23 cellular contexts compared by ENCODE assay signal in genomic region chr13:28613562-28613961, GRCh38.
"Had no signal": no experiment of that assay in that cellular context is flagged by ENCODE, and none has a peak within 500 bp of the region (broad histone marks: within the 10 kb centered on the region; RNA-seq: fewer than 3 reads in every experiment).

No MANE protein-coding gene starts in this region.

- ATAC-seq: activated CD4-positive, CD25-positive, alpha-beta regulatory T cell treated with anti-CD3 and anti-CD28 coated beads, Interleukin-2, amount 50 U/mL, for 24 hours; activated T-cell treated with anti-CD3 and anti-CD28 coated beads, Interleukin-2, amount 50 U/mL, for 4 hours; esophagus mucosa; naive thymus-derived CD4-positive, alpha-beta T cell; T-cell had no signal

- H3K9me3 Mint-ChIP-seq: activated naive CD4-positive, alpha-beta T cell treated with anti-CD3 and anti-CD28 coated beads for 36 hours; activated T-cell treated with anti-CD3 and anti-CD28 coated beads, Interleukin-2, amount 50 U/mL, for 4 hours; memory B cell; neural crest cell; T-cell; T-helper 2 cell treated with Interferon-gamma antibody and Interleukin-4, amounts not matched to agents 5 μg/mL and 100 μg/mL, for 36 hours; type B pancreatic cell had no signal

- H3K4me3 ChIP-seq: thoracic aorta, vagina had no signal

- H3K4me1 Mint-ChIP-seq: neural crest cell had no signal

- H3K9me3 ChIP-seq: thoracic aorta, vagina had no signal

- H3K36me3 ChIP-seq: thoracic aorta, vagina had no signal

- H3K4me1 ChIP-seq: vagina had no signal

- H3K4me3 Mint-ChIP-seq: activated naive CD4-positive, alpha-beta T cell treated with anti-CD3 and anti-CD28 coated beads for 36 hours; activated T-cell treated with anti-CD3 and anti-CD28 coated beads, Interleukin-2, amount 50 U/mL, for 4 hours; memory B cell; naive thymus-derived CD4-positive, alpha-beta T cell; neural crest cell; T-cell; T-helper 2 cell treated with Interferon-gamma antibody and Interleukin-4, amounts not matched to agents 5 μg/mL and 100 μg/mL, for 36 hours; type B pancreatic cell had no signal

- DNase-seq: activated CD8-positive, alpha-beta memory T cell treated with anti-CD3 and anti-CD28 coated beads, Interleukin-2, amount 50 U/mL, for 48 hours; activated effector memory CD4-positive, alpha-beta T cell treated with Interleukin-2 at 50 U/mL for 16 hours; activated naive CD4-positive, alpha-beta T cell treated with anti-CD3 and anti-CD28 coated beads for 36 hours; activated T-cell treated with anti-CD3 and anti-CD28 coated beads, Interleukin-2, amount 50 U/mL, for 4 hours; amygdala; effector CD8-positive, alpha-beta T cell; glutamatergic neuron; hypothalamus; naive thymus-derived CD4-positive, alpha-beta T cell; posterior cingulate gyrus; retina; stimulated activated CD4-positive, alpha-beta T cell treated with anti-CD3 and anti-CD28 coated beads, Interleukin-4, amount 100 ng/mL, for 24 hours; stimulated activated naive CD4-positive, alpha-beta T cell treated with Interleukin-2 at 50 U/mL for 16 hours; T-cell had no signal

- H3K27ac Mint-ChIP-seq: activated naive CD4-positive, alpha-beta T cell treated with anti-CD3 and anti-CD28 coated beads for 36 hours; memory B cell; naive thymus-derived CD4-positive, alpha-beta T cell; T-cell; T-helper 2 cell treated with Interferon-gamma antibody and Interleukin-4, amounts not matched to agents 5 μg/mL and 100 μg/mL, for 36 hours; type B pancreatic cell had no signal

- H3K27ac ChIP-seq: thoracic aorta, vagina, VCaP had no signal

- H3K27me3 ChIP-seq: vagina had no signal

- H3K36me3 Mint-ChIP-seq: memory B cell, T-cell, type B pancreatic cell had no signal

- H3K27me3 Mint-ChIP-seq: naive thymus-derived CD4-positive, alpha-beta T cell; T-cell had no signal
